Comparison of ENCODE assay signal across 20 cellular contexts in the genomic region with DNA sequence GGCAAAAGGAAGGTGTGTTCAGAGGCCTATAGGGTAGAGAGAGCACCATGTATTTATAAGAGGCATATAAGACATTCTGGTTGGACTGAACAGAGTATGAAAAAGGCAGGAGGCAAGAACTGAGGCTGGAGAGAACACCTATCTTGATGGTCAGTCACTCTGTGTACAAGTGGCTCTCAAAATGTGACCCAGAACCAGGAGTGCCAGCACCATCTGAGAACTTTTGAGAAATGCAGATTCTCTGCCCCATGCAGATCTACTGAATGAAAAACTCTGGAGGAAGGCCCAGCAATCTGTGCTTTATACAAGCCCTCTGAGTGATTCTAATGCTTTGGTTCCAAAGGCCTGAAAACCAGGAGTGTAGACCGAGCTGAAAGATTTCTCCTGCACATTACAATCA.
DNase-seq lines count a peak whose midpoint lies in the region; ATAC-seq and TF ChIP-seq lines count a peak whose summit lies in the region.
"Had no signal": no experiment of that assay in that cellular context is flagged by ENCODE, and none has a peak within 500 bp of the region (broad histone marks: within the 10 kb centered on the region; RNA-seq: fewer than 3 reads in every experiment).

No MANE protein-coding gene starts in this region.

- H3K36me3 Mint-ChIP-seq in MCF 10A (ENCODE audit: insufficient read depth, unreplicated experiment): no peaks in the 10 kb centered on the region
- H3K36me3 Mint-ChIP-seq: CD4-positive, CD25-positive, alpha-beta regulatory T cell; CD8-positive, alpha-beta T cell had no signal

- H3K9me3 ChIP-seq in mammary epithelial cell (replicated peaks; ENCODE audit: insufficient read depth, low read length) (peaks cover 6% of the 10 kb centered on the region), heart left ventricle (peaks cover 0 to 13% (median 3%) of the 10 kb centered on the region in 12 donors)
- H3K9me3 ChIP-seq: HAP-1 had no signal

- H3K27ac Mint-ChIP-seq in MCF 10A (ENCODE audit: low read depth, unreplicated experiment): no peak overlapping the region
- H3K27ac Mint-ChIP-seq: B cell; CD4-positive, CD25-positive, alpha-beta regulatory T cell; CD8-positive, alpha-beta T cell; HFFc6 had no signal

- intact Hi-C loops in mammary epithelial cell (cut with micrococcal nuclease): no loop called here
- intact Hi-C loops in MCF 10A (cut with micrococcal nuclease): no loop called here
- intact Hi-C loops in heart left ventricle (cut with DNase I): loop anchor here in 2 of 10 donors (5.0 to 10.0 kb wide), 2 partner anchors 100 to 138 kb away; no protein-coding TSS in a partner anchor
- intact Hi-C loops in left cardiac atrium (cut with DNase I): no loop called here
- intact Hi-C loops in left ventricle myocardium superior (cut with micrococcal nuclease): no loop called here

- no peak for TF ChIP-seq POLR2A in heart left ventricle (IDR thresholded peaks at IDR 0.05)

- no peak overlapping the region for H3K4me3 ChIP-seq in mammary epithelial cell (replicated peaks in 1 of 3; ENCODE audit: insufficient read depth in 1 of 3, low read depth in 2 of 3, low read length in 3 of 3)
- no peak overlapping the region for H3K4me3 ChIP-seq in heart left ventricle
- H3K4me3 ChIP-seq: BLaER1, GM12878, HAP-1 had no signal

- no peak for TF ChIP-seq CTCF in mammary epithelial cell (conservative IDR thresholded peaks at IDR 0.05 in 1 of 2, IDR thresholded peaks at IDR 0.05 in 1 of 2; ENCODE audit: extremely low read depth in 1 of 2, insufficient read depth in 1 of 2, low read depth in 1 of 2, low read length in 2 of 2)
- no peak for TF ChIP-seq CTCF in MCF 10A (IDR thresholded peaks at IDR 0.05; ENCODE audit: unreplicated experiment)
- TF ChIP-seq CTCF in heart left ventricle (IDR thresholded peaks at IDR 0.05): no peak

- no peaks in the 10 kb centered on the region for H4K20me1 ChIP-seq in mammary epithelial cell (ENCODE audit: insufficient read depth, low read length)
- H4K20me1 ChIP-seq: BLaER1 had no signal

- peak overlapping the region; percentile 3 for H2AFZ ChIP-seq in mammary epithelial cell (ENCODE audit: low read depth, low read length)

- in situ Hi-C loops in mammary epithelial cell (cut with MboI; ENCODE audit: low sequenced_read_pairs in 2 of 2): no loop called here

- H3K4me1 ChIP-seq in mammary epithelial cell (ENCODE audit: insufficient read depth, low read length): peaks cover 9% of the 10 kb centered on the region
- peaks cover 0 to 21% (median 9%) of the 10 kb centered on the region in 12 donors for H3K4me1 ChIP-seq in heart left ventricle
- H3K4me1 ChIP-seq: BLaER1, HAP-1 had no signal

- no peak overlapping the region for H3K4me2 ChIP-seq in mammary epithelial cell (ENCODE audit: insufficient read depth, low read depth, low read length)
- H3K4me2 ChIP-seq: BLaER1 had no signal

- WGBS in mammary epithelial cell (ENCODE audit: low coverage, missing lambda C conversion rate): 63% methylated on average over 1 of the region's 1 CpG
- 79 to 95% (median 82%) methylated on average over 1 of the region's 1 CpG for WGBS in heart left ventricle, 4 donors

- H3K27me3 ChIP-seq in mammary epithelial cell (ENCODE audit: insufficient read depth, low read length) (no peaks in the 10 kb centered on the region), heart left ventricle (no peaks in the 10 kb centered on the region)
- H3K27me3 ChIP-seq: BLaER1 had no signal

- CTCF ChIA-PET in mammary epithelial cell (lab: Charles Lee; ENCODE audit: low non-redundant PET): no interaction called here
- CTCF ChIA-PET in MCF 10A (lab: Yijun Ruan, JAX): interaction anchor here (1.3 kb wide), 1 partner anchor 49 kb away, joined by 3 read pairs; no protein-coding TSS in a partner anchor

- dilution Hi-C loops in mammary epithelial cell (cut with HindIII; ENCODE audit: low sequenced_read_pairs): no loop called here

- POLR2A ChIA-PET in MCF 10A (lab: Yijun Ruan, JAX): interaction anchor here (0.7 kb wide), 1 partner anchor 14 kb away, joined by 3 read pairs; no protein-coding TSS in a partner anchor

- BruUV-seq in mammary epithelial cell (replicated peaks; lab: Mats Ljungman, UMichigan): no TSS peak
- BruUV-seq in MCF 10A (replicated peaks; lab: Mats Ljungman, UMichigan): no TSS peak

- H3K27ac ChIP-seq in mammary epithelial cell (ENCODE audit: insufficient read depth, low read depth, low read length) (no peak overlapping the region), heart left ventricle (peak overlapping the region in 2 of 12 donors; percentile 27 to 28)
- H3K27ac ChIP-seq: 22Rv1, BLaER1, C4-2B had no signal

- H3K9ac ChIP-seq in mammary epithelial cell (ENCODE audit: insufficient read depth, low read length): no peak overlapping the region
- H3K9ac ChIP-seq: BLaER1 had no signal

- ATAC-seq in heart left ventricle: peak; percentile 23 to 43 (median 30)
- ATAC-seq in left cardiac atrium: no peak
- peak; percentile 65 for ATAC-seq in left ventricle myocardium superior
- no peak for ATAC-seq in GM21737 (IDR thresholded peaks at IDR 0.05; ENCODE audit: unreplicated experiment)
- ATAC-seq: CD8-positive, alpha-beta T cell; GM12878 had no signal

- H3K27me3 Mint-ChIP-seq in MCF 10A (ENCODE audit: insufficient read depth, unreplicated experiment): no peaks in the 10 kb centered on the region
- H3K27me3 Mint-ChIP-seq: B cell; CD4-positive, CD25-positive, alpha-beta regulatory T cell had no signal

- DNase-seq in mammary epithelial cell (no peak), MCF 10A (ENCODE audit: unreplicated experiment) (no peak), heart left ventricle (no peak), left cardiac atrium (no peak), left ventricle myocardium superior (no peak), nucleus accumbens (lab: John Stamatoyannopoulos, UW) (no peak)
- DNase-seq: Caco-2; CD4-positive, CD25-positive, alpha-beta regulatory T cell; CD8-positive, alpha-beta T cell; DMS153; GDM1; GOT3; HFFc6 had no signal

- no peaks in the 10 kb centered on the region for H3K79me2 ChIP-seq in mammary epithelial cell (ENCODE audit: insufficient read depth, low read length)

- no peaks in the 10 kb centered on the region for H3K4me1 Mint-ChIP-seq in MCF 10A (ENCODE audit: insufficient read depth, unreplicated experiment)
- H3K4me1 Mint-ChIP-seq: B cell; CD4-positive, CD25-positive, alpha-beta regulatory T cell had no signal

- H3K36me3 ChIP-seq in mammary epithelial cell (ENCODE audit: insufficient read depth, low read length) (no peaks in the 10 kb centered on the region), heart left ventricle (no peaks in the 10 kb centered on the region)
- H3K36me3 ChIP-seq: BLaER1, HAP-1 had no signal

- peaks cover 9% of the 10 kb centered on the region for H3K9me3 Mint-ChIP-seq in MCF 10A (ENCODE audit: unreplicated experiment)

- H3K4me3 Mint-ChIP-seq in MCF 10A (ENCODE audit: unreplicated experiment): no peak overlapping the region
- H3K4me3 Mint-ChIP-seq: B cell; CD4-positive, CD25-positive, alpha-beta regulatory T cell; CD8-positive, alpha-beta T cell; HFFc6 had no signal

Comparison
In these comparisons a context has a peak if more than half of its experiments do, and no peak if none do; other contexts are left out.
1. ATAC-seq: peak in heart left ventricle (4 of 4) and left ventricle myocardium superior (single experiment); none in left cardiac atrium (0 of 2) and GM21737 (single experiment).